ENCODE assay signal across 8 cellular contexts in the genomic region with DNA sequence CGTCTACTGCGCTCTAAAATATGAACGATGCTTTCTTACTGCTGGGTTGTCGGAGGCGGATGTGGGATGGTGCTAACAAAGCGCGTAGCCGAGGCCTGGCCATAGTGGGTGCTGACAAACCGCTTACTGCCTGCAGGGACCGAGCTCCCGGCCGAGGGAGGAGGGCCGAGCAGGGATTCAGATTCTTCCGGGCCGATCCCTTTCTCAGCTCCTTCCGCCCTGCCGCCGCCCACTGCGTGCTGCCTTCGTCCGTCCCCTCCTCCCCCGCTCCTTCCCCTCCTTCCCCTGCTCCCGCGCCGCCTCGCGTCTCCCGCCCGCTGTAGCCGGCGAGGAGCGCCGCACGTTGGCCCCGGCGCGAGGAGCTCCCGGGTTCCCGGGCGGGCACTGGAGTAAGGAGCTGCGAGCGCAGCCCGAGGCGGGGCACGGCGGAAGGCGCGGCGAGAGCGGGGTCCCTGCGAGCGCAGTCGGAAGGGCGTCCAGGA. TPM values are rescaled to one million over a fixed set of nuclear protein-coding genes. Genes with fewer than 3 reads are reported as not detected.
A peak's percentile ranks its signal among the peaks of the same experiment; 100 is the strongest.
DNase-seq lines count a peak whose midpoint lies in the region; ATAC-seq and TF ChIP-seq lines count a peak whose summit lies in the region.

Gene STK32B, plus strand, starts transcription at position 271 of the 482 bp plus-strand sequence.

- 0% methylated on average over 54 of the region's 54 CpGs for WGBS in ectodermal cell, 2 experiments

- H3K27ac ChIP-seq in SJCRH30, result no peak within 1 kb of the TSS
- H3K27ac ChIP-seq in ectodermal cell (ENCODE audit: insufficient read depth, low read depth, low read length, poor library complexity, severe bottlenecking), result no peak within 1 kb of the TSS
- H3K27ac ChIP-seq in lower lobe of right lung, result no peak within 1 kb of the TSS

- intact Hi-C loops in lower lobe of right lung (cut with DNase I), result no loop called here

- ATAC-seq in lower lobe of right lung (peak; percentile 77 to 82), HG03432 (IDR thresholded peaks at IDR 0.05; ENCODE audit: unreplicated experiment) (no peak), HG03039 (IDR thresholded peaks at IDR 0.05; ENCODE audit: unreplicated experiment) (no peak)

- H3K4me1 ChIP-seq in SJCRH30 (no peaks in the 10 kb centered on the region), ectodermal cell (ENCODE audit: control insufficient read depth, insufficient read depth, low read length) (peaks cover 5% of the 10 kb centered on the region), lower lobe of right lung (peaks cover 21% of the 10 kb centered on the region)

- H3K36me3 ChIP-seq in SJCRH30 (no peaks in the 10 kb centered on the region), ectodermal cell (ENCODE audit: control insufficient read depth, insufficient read depth, low read length) (no peaks in the 10 kb centered on the region), lower lobe of right lung (no peaks in the 10 kb centered on the region)

- H3K9me3 ChIP-seq in SJCRH30 (replicated peaks) (peaks cover 4% of the 10 kb centered on the region; the same call in 1 of the 2 replicates), ectodermal cell (ENCODE audit: control insufficient read depth, low read length) (no peaks in the 10 kb centered on the region), lower lobe of right lung (no peaks in the 10 kb centered on the region)

- peak; percentile 85 for DNase-seq in AG10803 (ENCODE audit: low read depth)
- DNase-seq in GM13976 (ENCODE audit: low spot score), result peak; percentile 45
- DNase-seq in SJCRH30, result peak; percentile 53 to 56
- DNase-seq in lower lobe of right lung, result peak; percentile 65
- peak; percentile 45 for DNase-seq in stromal cell of bone marrow (ENCODE audit: low read depth)

- in situ Hi-C loops in GM13976 (cut with MboI; ENCODE audit: low sequenced_read_pairs, unreplicated experiment), result no loop called here

- TF ChIP-seq CTCF in AG10803 (conservative IDR thresholded peaks at IDR 0.05; ENCODE audit: low read length), result peak; percentile 18
- TF ChIP-seq CTCF in GM13976 (IDR thresholded peaks at IDR 0.05; ENCODE audit: borderline replicate concordance, control extremely low read depth, extremely low read depth, insufficient read depth, missing control alignments), result no peak
- no peak for TF ChIP-seq CTCF in lower lobe of right lung (IDR thresholded peaks at IDR 0.05)

- peaks cover 3% of the 10 kb centered on the region; the same call in 1 of the 2 replicates for H3K27me3 ChIP-seq in SJCRH30
- H3K27me3 ChIP-seq in ectodermal cell (ENCODE audit: control insufficient read depth, insufficient read depth, low read length, poor library complexity, severe bottlenecking), result peaks cover 32% of the 10 kb centered on the region
- H3K27me3 ChIP-seq in lower lobe of right lung (ENCODE audit: low read depth), result peaks cover 27% of the 10 kb centered on the region

- H3K4me3 ChIP-seq in AG10803 (ENCODE audit: low read length), result peak within 1 kb of the TSS; percentile 73
- peak within 1 kb of the TSS; percentile 36 for H3K4me3 ChIP-seq in SJCRH30
- H3K4me3 ChIP-seq in ectodermal cell (ENCODE audit: insufficient read depth, low read depth, low read length), result peak within 1 kb of the TSS; percentile 56
- H3K4me3 ChIP-seq in lower lobe of right lung, result peak within 1 kb of the TSS; percentile 62

RNA-seq across cellular contexts. Expression of gene STK32B, which starts in this region (rescaled TPM):
- 0.10 and 0.20 TPM in 2 replicates for total RNA-seq in SJCRH30 (2014; rRNA removed; shearing (Covaris generic))
- polyA plus RNA-seq in ectodermal cell (2013, experiment 1 of 4), result 2.4 TPM
- polyA plus RNA-seq in ectodermal cell (2013, experiment 2 of 4), result 1.8 TPM
- 1.5 TPM for polyA plus RNA-seq in ectodermal cell (2013, experiment 3 of 4)
- polyA plus RNA-seq in ectodermal cell (2013, experiment 4 of 4), result 1.6 TPM
- total RNA-seq in lower lobe of right lung, result 1.3 TPM

Comparison
In these comparisons a context has a peak if more than half of its experiments do, and no peak if none do; other contexts are left out.
1. Peak in DNase-seq and H3K4me3 ChIP-seq in SJCRH30; RNA of the gene not detected or under 1 TPM.
2. ATAC-seq: peak in lower lobe of right lung (2 of 2); none in HG03432 (single experiment) and HG03039 (single experiment).
3. Peak in every context shown above with its lines, with median percentiles within 50 percentile points of each other: DNase-seq and H3K4me3 ChIP-seq.